In the genomic region with DNA sequence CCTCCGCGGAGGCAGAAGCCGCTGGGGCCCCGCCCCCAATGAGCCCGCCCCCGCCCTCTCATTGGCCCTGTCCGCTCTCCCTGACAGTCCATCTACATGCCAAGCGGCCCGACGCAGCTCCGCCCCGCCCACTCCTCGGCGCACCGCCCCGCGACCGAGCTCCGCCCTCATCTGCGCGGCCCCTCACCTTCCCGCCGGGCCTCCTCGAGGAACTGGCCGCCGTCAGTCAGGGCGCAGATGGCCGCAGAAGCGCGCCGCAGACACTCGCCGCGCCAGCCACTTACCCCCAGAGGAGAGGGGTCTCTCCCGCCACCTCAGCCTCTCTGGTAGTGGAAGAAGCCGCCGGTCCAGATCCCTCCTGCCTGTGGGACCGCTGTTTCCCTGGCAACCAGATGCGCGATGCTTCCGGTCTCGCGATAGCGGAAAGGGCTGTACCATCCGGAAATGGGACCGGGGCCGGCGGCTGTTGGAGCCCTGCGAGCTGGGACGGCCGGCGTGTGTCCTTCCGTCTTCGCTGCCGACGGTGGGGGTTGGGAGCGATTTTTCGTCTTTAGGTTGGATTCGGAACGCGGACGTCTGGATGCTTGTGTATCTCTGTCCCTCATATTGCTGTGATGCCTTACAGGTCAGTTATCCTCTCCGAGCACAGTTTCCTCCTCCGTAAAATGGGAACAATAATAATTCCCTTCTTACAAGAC, we compare ENCODE assay signal across 1 cellular context.
TF ChIP-seq lines count a peak whose summit lies in the region.

A gene (minus strand): TSS at position 401 of the 698 bp plus-strand sequence. CDS start 6,317 bp downstream, outside the sequence.

TF ChIP-seq in HepG2, 621 proteins besides CTCF, POLR2A, EP300 and RAD21 (continued from another document and continues in another):
- TF ChIP-seq, protein P1, sequence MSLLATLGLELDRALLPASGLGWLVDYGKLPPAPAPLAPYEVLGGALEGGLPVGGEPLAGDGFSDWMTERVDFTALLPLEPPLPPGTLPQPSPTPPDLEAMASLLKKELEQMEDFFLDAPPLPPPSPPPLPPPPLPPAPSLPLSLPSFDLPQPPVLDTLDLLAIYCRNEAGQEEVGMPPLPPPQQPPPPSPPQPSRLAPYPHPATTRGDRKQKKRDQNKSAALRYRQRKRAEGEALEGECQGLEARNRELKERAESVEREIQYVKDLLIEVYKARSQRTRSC (CRISPR knock-in tag; IDR thresholded peaks at IDR 0.05; ENCODE audit: low read depth), result no peak
- TF ChIP-seq ARNT (IDR thresholded peaks at IDR 0.05), result no peak
- TF ChIP-seq, protein P2, sequence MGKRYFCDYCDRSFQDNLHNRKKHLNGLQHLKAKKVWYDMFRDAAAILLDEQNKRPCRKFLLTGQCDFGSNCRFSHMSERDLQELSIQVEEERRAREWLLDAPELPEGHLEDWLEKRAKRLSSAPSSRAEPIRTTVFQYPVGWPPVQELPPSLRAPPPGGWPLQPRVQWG (CRISPR knock-in tag; IDR thresholded peaks at IDR 0.05; ENCODE audit: borderline replicate concordance, low read depth), result no peak
- TF ChIP-seq, protein P3, sequence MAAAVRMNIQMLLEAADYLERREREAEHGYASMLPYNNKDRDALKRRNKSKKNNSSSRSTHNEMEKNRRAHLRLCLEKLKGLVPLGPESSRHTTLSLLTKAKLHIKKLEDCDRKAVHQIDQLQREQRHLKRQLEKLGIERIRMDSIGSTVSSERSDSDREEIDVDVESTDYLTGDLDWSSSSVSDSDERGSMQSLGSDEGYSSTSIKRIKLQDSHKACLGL (CRISPR knock-in tag; IDR thresholded peaks at IDR 0.05), result 0 out of 2 replicates have a peak, but pooled peaks have one; percentile 46
- no peak for TF ChIP-seq ZNF75D (CRISPR knock-in tag; IDR thresholded peaks at IDR 0.05; ENCODE audit: borderline replicate concordance)
- TF ChIP-seq ZNF317 (CRISPR knock-in tag; IDR thresholded peaks at IDR 0.05), result no peak
- peak; percentile 49 for TF ChIP-seq TARDBP (CRISPR knock-in tag; IDR thresholded peaks at IDR 0.05)
- no peak for TF ChIP-seq SMARCE1 (IDR thresholded peaks at IDR 0.05; ENCODE audit: borderline replicate concordance)
- peak; percentile 77; the same call in 1 of the 2 replicates for TF ChIP-seq SMAD1 (CRISPR knock-in tag; IDR thresholded peaks at IDR 0.05; ENCODE audit: borderline replicate concordance, low read depth)
- TF ChIP-seq, protein P4, sequence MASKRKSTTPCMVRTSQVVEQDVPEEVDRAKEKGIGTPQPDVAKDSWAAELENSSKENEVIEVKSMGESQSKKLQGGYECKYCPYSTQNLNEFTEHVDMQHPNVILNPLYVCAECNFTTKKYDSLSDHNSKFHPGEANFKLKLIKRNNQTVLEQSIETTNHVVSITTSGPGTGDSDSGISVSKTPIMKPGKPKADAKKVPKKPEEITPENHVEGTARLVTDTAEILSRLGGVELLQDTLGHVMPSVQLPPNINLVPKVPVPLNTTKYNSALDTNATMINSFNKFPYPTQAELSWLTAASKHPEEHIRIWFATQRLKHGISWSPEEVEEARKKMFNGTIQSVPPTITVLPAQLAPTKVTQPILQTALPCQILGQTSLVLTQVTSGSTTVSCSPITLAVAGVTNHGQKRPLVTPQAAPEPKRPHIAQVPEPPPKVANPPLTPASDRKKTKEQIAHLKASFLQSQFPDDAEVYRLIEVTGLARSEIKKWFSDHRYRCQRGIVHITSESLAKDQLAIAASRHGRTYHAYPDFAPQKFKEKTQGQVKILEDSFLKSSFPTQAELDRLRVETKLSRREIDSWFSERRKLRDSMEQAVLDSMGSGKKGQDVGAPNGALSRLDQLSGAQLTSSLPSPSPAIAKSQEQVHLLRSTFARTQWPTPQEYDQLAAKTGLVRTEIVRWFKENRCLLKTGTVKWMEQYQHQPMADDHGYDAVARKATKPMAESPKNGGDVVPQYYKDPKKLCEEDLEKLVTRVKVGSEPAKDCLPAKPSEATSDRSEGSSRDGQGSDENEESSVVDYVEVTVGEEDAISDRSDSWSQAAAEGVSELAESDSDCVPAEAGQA (IDR thresholded peaks at IDR 0.05; ENCODE audit: low read depth), result no peak
- TF ChIP-seq, protein P4 (CRISPR knock-in tag; IDR thresholded peaks at IDR 0.05; ENCODE audit: borderline replicate concordance), result no peak
- no peak for TF ChIP-seq DNMT3B (CRISPR knock-in tag; conservative IDR thresholded peaks at IDR 0.05)
- TF ChIP-seq SMC3 (IDR thresholded peaks at IDR 0.05; ENCODE audit: low read length), result no peak
- TF ChIP-seq NONO (IDR thresholded peaks at IDR 0.05), result no peak
- peak; percentile 53 for TF ChIP-seq NONO (CRISPR knock-in tag; conservative IDR thresholded peaks at IDR 0.05)
- TF ChIP-seq HOXA5 (CRISPR knock-in tag; IDR thresholded peaks at IDR 0.05), result peak; percentile 51; the same call in 1 of the 2 replicates
- peak; percentile 76 for TF ChIP-seq TGIF2 (CRISPR knock-in tag; IDR thresholded peaks at IDR 0.05)
- TF ChIP-seq ZNF451 (CRISPR knock-in tag; IDR thresholded peaks at IDR 0.05), result no peak
- TF ChIP-seq ZMYM2 (CRISPR knock-in tag; IDR thresholded peaks at IDR 0.05), result no peak
- TF ChIP-seq, protein P5, sequence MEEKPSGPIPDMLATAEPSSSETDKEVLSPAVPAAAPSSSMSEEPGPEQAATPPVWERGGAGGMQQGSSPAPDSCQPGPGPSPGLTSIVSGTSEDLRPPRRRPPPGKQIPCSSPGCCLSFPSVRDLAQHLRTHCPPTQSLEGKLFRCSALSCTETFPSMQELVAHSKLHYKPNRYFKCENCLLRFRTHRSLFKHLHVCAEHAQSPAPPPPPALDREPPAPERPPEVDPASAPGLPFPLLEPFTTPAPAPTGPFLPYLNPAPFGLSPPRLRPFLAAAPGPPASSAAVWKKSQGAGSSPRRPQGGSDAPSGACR (CRISPR knock-in tag; IDR thresholded peaks at IDR 0.05), result no peak
- TF ChIP-seq, protein P6, sequence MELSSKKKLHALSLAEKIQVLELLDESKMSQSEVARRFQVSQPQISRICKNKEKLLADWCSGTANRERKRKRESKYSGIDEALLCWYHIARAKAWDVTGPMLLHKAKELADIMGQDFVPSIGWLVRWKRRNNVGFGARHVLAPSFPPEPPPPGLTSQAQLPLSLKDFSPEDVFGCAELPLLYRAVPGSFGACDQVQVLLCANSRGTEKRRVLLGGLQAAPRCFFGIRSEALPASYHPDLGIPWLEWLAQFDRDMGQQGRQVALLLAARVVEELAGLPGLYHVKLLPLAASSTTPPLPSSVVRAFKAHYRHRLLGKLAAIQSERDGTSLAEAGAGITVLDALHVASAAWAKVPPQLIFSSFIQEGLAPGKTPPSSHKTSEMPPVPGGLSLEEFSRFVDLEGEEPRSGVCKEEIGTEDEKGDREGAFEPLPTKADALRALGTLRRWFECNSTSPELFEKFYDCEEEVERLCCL (CRISPR knock-in tag; IDR thresholded peaks at IDR 0.05; ENCODE audit: borderline replicate concordance), result no peak
- TF ChIP-seq MEIS2 (CRISPR knock-in tag; IDR thresholded peaks at IDR 0.05), result no peak
- TF ChIP-seq ZNF678 (CRISPR knock-in tag; IDR thresholded peaks at IDR 0.05), result no peak
- no peak for TF ChIP-seq PAF1 (CRISPR knock-in tag; IDR thresholded peaks at IDR 0.05)
- TF ChIP-seq SP4 (CRISPR knock-in tag; IDR thresholded peaks at IDR 0.05), result peak; percentile 68
- TF ChIP-seq NCOR1 (IDR thresholded peaks at IDR 0.05; ENCODE audit: borderline replicate concordance, low read length), result no peak
- peak; percentile 47; the same call in 1 of the 2 replicates for TF ChIP-seq RCOR2 (CRISPR knock-in tag; IDR thresholded peaks at IDR 0.05)
- no peak for TF ChIP-seq BRD4 (CRISPR knock-in tag; IDR thresholded peaks at IDR 0.05)
- no peak for TF ChIP-seq NFRKB (IDR thresholded peaks at IDR 0.05)
- TF ChIP-seq, protein P7, sequence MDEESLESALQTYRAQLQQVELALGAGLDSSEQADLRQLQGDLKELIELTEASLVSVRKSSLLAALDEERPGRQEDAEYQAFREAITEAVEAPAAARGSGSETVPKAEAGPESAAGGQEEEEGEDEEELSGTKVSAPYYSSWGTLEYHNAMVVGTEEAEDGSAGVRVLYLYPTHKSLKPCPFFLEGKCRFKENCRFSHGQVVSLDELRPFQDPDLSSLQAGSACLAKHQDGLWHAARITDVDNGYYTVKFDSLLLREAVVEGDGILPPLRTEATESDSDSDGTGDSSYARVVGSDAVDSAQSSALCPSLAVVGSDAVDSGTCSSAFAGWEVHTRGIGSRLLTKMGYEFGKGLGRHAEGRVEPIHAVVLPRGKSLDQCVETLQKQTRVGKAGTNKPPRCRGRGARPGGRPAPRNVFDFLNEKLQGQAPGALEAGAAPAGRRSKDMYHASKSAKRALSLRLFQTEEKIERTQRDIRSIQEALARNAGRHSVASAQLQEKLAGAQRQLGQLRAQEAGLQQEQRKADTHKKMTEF (CRISPR knock-in tag; IDR thresholded peaks at IDR 0.05), result peak; percentile 67; the same call in 1 of the 2 replicates
- TF ChIP-seq FLYWCH1 (CRISPR knock-in tag; IDR thresholded peaks at IDR 0.05), result no peak
- TF ChIP-seq ZNF350 (CRISPR knock-in tag; IDR thresholded peaks at IDR 0.05; ENCODE audit: borderline replicate concordance, low read depth), result peak; percentile 75; the same call in 1 of the 2 replicates
- TF ChIP-seq ZNF572 (CRISPR knock-in tag; IDR thresholded peaks at IDR 0.05), result peak; percentile 96
- no peak for TF ChIP-seq SMAD9 (CRISPR knock-in tag; IDR thresholded peaks at IDR 0.05)
- peak; percentile 34 for TF ChIP-seq ZNF883 (CRISPR knock-in tag; IDR thresholded peaks at IDR 0.05; ENCODE audit: not compliant biosample characterization)
- TF ChIP-seq ZNF101 (CRISPR knock-in tag; IDR thresholded peaks at IDR 0.05; ENCODE audit: borderline replicate concordance, low read depth), result no peak
- TF ChIP-seq NRL (CRISPR knock-in tag; IDR thresholded peaks at IDR 0.05; ENCODE audit: borderline replicate concordance), result 0 out of 2 replicates have a peak, but pooled peaks have one; percentile 54
- TF ChIP-seq, protein P8, sequence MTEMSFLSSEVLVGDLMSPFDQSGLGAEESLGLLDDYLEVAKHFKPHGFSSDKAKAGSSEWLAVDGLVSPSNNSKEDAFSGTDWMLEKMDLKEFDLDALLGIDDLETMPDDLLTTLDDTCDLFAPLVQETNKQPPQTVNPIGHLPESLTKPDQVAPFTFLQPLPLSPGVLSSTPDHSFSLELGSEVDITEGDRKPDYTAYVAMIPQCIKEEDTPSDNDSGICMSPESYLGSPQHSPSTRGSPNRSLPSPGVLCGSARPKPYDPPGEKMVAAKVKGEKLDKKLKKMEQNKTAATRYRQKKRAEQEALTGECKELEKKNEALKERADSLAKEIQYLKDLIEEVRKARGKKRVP (CRISPR knock-in tag; IDR thresholded peaks at IDR 0.05), result peak in 1 of 2 experiments; percentile 40; a peak in 1 of 4 replicates
- TF ChIP-seq ELF1 (CRISPR knock-in tag; IDR thresholded peaks at IDR 0.05), result peak; percentile 97
- no peak for TF ChIP-seq DNMT1 (CRISPR knock-in tag; IDR thresholded peaks at IDR 0.05)
- TF ChIP-seq ONECUT2 (CRISPR knock-in tag; IDR thresholded peaks at IDR 0.05), result no peak
- TF ChIP-seq GTF2F1 (IDR thresholded peaks at IDR 0.05; ENCODE audit: low read length), result no peak
- TF ChIP-seq, protein P9, sequence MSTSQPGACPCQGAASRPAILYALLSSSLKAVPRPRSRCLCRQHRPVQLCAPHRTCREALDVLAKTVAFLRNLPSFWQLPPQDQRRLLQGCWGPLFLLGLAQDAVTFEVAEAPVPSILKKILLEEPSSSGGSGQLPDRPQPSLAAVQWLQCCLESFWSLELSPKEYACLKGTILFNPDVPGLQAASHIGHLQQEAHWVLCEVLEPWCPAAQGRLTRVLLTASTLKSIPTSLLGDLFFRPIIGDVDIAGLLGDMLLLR (CRISPR knock-in tag; IDR thresholded peaks at IDR 0.05), result no peak
- no peak for TF ChIP-seq ZNF776 (CRISPR knock-in tag; IDR thresholded peaks at IDR 0.05)
- no peak; the same call in 1 of the 2 replicates for TF ChIP-seq DPF2 (CRISPR knock-in tag; IDR thresholded peaks at IDR 0.05; ENCODE audit: borderline replicate concordance, low read depth)
- peak; percentile 55; the same call in 1 of the 2 replicates for TF ChIP-seq BORCS8-MEF2B (CRISPR knock-in tag; IDR thresholded peaks at IDR 0.05)
- TF ChIP-seq ZNF878 (CRISPR knock-in tag; IDR thresholded peaks at IDR 0.05), result no peak
- TF ChIP-seq, protein P10, sequence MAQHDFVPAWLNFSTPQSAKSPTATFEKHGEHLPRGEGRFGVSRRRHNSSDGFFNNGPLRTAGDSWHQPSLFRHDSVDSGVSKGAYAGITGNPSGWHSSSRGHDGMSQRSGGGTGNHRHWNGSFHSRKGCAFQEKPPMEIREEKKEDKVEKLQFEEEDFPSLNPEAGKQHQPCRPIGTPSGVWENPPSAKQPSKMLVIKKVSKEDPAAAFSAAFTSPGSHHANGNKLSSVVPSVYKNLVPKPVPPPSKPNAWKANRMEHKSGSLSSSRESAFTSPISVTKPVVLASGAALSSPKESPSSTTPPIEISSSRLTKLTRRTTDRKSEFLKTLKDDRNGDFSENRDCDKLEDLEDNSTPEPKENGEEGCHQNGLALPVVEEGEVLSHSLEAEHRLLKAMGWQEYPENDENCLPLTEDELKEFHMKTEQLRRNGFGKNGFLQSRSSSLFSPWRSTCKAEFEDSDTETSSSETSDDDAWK (CRISPR knock-in tag; IDR thresholded peaks at IDR 0.05), result no peak
- TF ChIP-seq STAG1 (CRISPR knock-in tag; IDR thresholded peaks at IDR 0.05), result no peak
- TF ChIP-seq ZNF567 (CRISPR knock-in tag; IDR thresholded peaks at IDR 0.05; ENCODE audit: borderline replicate concordance), result peak; percentile 55; the same call in 1 of the 2 replicates
- peak; percentile 58; the same call in 1 of the 2 replicates for TF ChIP-seq DMAP1 (CRISPR knock-in tag; IDR thresholded peaks at IDR 0.05)
- no peak for TF ChIP-seq NFIC (IDR thresholded peaks at IDR 0.05; ENCODE audit: low read length)
- no peak for TF ChIP-seq CC2D1A (CRISPR knock-in tag; IDR thresholded peaks at IDR 0.05)
